8 cellular contexts compared by ENCODE assay signal in genomic region chr2:230713331-230714121, GRCh38. TPM values are rescaled to one million over a fixed set of nuclear protein-coding genes. Genes with fewer than 3 reads are reported as not detected.
DNase-seq lines count a peak whose midpoint lies in the region; ATAC-seq and TF ChIP-seq lines count a peak whose summit lies in the region.

No MANE protein-coding gene starts in this region.

- peak in 1 of 12 donors; percentile 5 for TF ChIP-seq CTCF in heart left ventricle (IDR thresholded peaks at IDR 0.05)

- H3K4me3 Mint-ChIP-seq in activated naive CD8-positive, alpha-beta T cell: peak overlapping the region; percentile 97

- H3K27me3 Mint-ChIP-seq in activated naive CD8-positive, alpha-beta T cell: no peaks in the 10 kb centered on the region

- H3K27ac Mint-ChIP-seq in activated naive CD8-positive, alpha-beta T cell: peak overlapping the region; percentile 97

- H3K27ac ChIP-seq in SJCRH30 (peak overlapping the region; percentile 63), heart left ventricle (peak overlapping the region; percentile 81 to 97 (median 93))

- peaks cover 5% of the 10 kb centered on the region for H3K36me3 Mint-ChIP-seq in activated naive CD8-positive, alpha-beta T cell

- H3K4me1 ChIP-seq in SJCRH30 (peaks cover 15% of the 10 kb centered on the region), heart left ventricle (peaks cover 0 to 56% (median 37%) of the 10 kb centered on the region in 12 donors)

- H3K4me1 Mint-ChIP-seq in activated naive CD8-positive, alpha-beta T cell (ENCODE audit: low read depth): peaks cover 48% of the 10 kb centered on the region

- no peaks in the 10 kb centered on the region for H3K9me3 ChIP-seq in SJCRH30 (replicated peaks)
- H3K9me3 ChIP-seq in heart left ventricle: no peaks in the 10 kb centered on the region

- H3K36me3 ChIP-seq in SJCRH30 (no peaks in the 10 kb centered on the region), heart left ventricle (peaks cover 0 to 3% (median 0%) of the 10 kb centered on the region in 9 donors)

- H3K4me3 ChIP-seq in SJCRH30: peak overlapping the region; percentile 99
- peak overlapping the region; percentile 83 to 100 (median 98) for H3K4me3 ChIP-seq in heart left ventricle

- intact Hi-C loops in heart left ventricle (cut with DNase I) (loop anchor here in 8 of 10 donors (2.0 to 5.0 kb wide), 5 partner anchors 34 to 85 kb away; no protein-coding TSS in a partner anchor), posterior vena cava (cut with DNase I) (loop anchor here in 1 of 2 donors (5.0 kb wide), 1 partner anchor 84 kb away; no protein-coding TSS in a partner anchor)

- 0% methylated on average over 21 to 62 of the region's 62 CpGs for WGBS in heart left ventricle, 4 donors

- ATAC-seq in HG03108 (IDR thresholded peaks at IDR 0.05; ENCODE audit: unreplicated experiment): peak; percentile 12
- peak; percentile 18 to 46 (median 30) for ATAC-seq in heart left ventricle

- DNase-seq in NCI-H2227 (lab: John Stamatoyannopoulos, UW; ENCODE audit: unreplicated experiment) (peak; percentile 36), NCI-H2227 treated with DMSO at 0.1 percent for 48 hours (lab: John Stamatoyannopoulos, UW) (no peak), SJCRH30 (peak; percentile 30 to 56), heart left ventricle (peak; percentile 23 to 77 (median 41)), posterior vena cava (ENCODE audit: low spot score) (peak; percentile 88), superior temporal gyrus (ENCODE audit: extremely low spot score) (no peak)

- no peaks in the 10 kb centered on the region for H3K9me3 Mint-ChIP-seq in activated naive CD8-positive, alpha-beta T cell (ENCODE audit: low read depth)

- H3K27me3 ChIP-seq in SJCRH30 (no peaks in the 10 kb centered on the region), heart left ventricle (no peaks in the 10 kb centered on the region)

- no peak for TF ChIP-seq POLR2A in heart left ventricle (IDR thresholded peaks at IDR 0.05)

RNA-seq across cellular contexts. Expression of gene CAB39, which starts 0.9 kb away (rescaled TPM):
- total RNA-seq in SJCRH30 (2014; rRNA removed; shearing (Covaris generic)): 51.4 and 53.5 TPM in 2 replicates
- total RNA-seq in heart left ventricle (10 to 100 TPM; 64.3 to 99.2 (median 84.8) TPM), posterior vena cava (10 to 100 TPM; 62.3 to 76.0 TPM)
- polyA plus RNA-seq in heart left ventricle: 10 to 100 TPM; 28.6 to 48.7 TPM

Comparison
In these comparisons a context has a peak if more than half of its experiments do, and no peak if none do; other contexts are left out.
1. DNase-seq: peak in NCI-H2227 (single experiment), SJCRH30 (2 of 2), heart left ventricle (5 of 5) and posterior vena cava (single experiment); none in NCI-H2227 treated with DMSO at 0.1 percent for 48 hours (single experiment) and superior temporal gyrus (single experiment).